In the genomic region with DNA sequence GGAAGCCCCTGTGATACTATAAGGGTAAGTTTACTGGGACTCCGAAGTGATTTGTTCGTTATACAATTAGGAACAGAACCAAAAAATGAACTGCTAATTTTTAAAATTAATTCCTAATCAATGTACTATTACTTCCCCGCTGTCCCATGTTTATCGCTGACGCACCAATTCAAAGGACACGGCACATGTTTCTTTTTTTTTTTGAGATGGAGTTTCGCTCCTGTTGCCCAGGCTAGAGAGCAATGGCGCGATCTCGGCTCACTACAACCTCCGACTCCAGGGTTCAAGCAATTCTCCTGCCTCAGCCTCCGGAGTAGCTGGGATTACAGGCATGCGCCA, we compare ENCODE assay signal across 1 cellular context.
A peak's percentile ranks its signal among the peaks of the same experiment; 100 is the strongest.
TF ChIP-seq lines count a peak whose summit lies in the region.

No MANE protein-coding gene starts in this region.

TF ChIP-seq in GM12878, 131 proteins besides CTCF, POLR2A, EP300 and RAD21:
- peak; percentile 91; the same call in 1 of the 2 replicates for TF ChIP-seq STAT1 (conservative IDR thresholded peaks at IDR 0.05)
- TF ChIP-seq CUX1 (IDR thresholded peaks at IDR 0.05; ENCODE audit: insufficient replicate concordance, low read depth, low read length): no peak
- no peak for TF ChIP-seq NFYA (IDR thresholded peaks at IDR 0.05; ENCODE audit: borderline replicate concordance, low read depth, low read length)
- TF ChIP-seq CHD4 (IDR thresholded peaks at IDR 0.05): peak; percentile 92; the same call in 1 of the 2 replicates
- no peak for TF ChIP-seq ZSCAN29 (IDR thresholded peaks at IDR 0.05)
- peak; percentile 99 for TF ChIP-seq MLLT1 (IDR thresholded peaks at IDR 0.05)
- no peak for TF ChIP-seq CREM (IDR thresholded peaks at IDR 0.05; ENCODE audit: low read depth)
- no peak for TF ChIP-seq JUND (IDR thresholded peaks at IDR 0.05; ENCODE audit: low read depth, low read length)
- no peak for TF ChIP-seq SUPT20H (IDR thresholded peaks at IDR 0.05; ENCODE audit: borderline replicate concordance, control insufficient read depth, low read depth, low read length)
- TF ChIP-seq ZBTB33 (IDR thresholded peaks at IDR 0.05): peak; percentile 95
- TF ChIP-seq, protein P1, sequence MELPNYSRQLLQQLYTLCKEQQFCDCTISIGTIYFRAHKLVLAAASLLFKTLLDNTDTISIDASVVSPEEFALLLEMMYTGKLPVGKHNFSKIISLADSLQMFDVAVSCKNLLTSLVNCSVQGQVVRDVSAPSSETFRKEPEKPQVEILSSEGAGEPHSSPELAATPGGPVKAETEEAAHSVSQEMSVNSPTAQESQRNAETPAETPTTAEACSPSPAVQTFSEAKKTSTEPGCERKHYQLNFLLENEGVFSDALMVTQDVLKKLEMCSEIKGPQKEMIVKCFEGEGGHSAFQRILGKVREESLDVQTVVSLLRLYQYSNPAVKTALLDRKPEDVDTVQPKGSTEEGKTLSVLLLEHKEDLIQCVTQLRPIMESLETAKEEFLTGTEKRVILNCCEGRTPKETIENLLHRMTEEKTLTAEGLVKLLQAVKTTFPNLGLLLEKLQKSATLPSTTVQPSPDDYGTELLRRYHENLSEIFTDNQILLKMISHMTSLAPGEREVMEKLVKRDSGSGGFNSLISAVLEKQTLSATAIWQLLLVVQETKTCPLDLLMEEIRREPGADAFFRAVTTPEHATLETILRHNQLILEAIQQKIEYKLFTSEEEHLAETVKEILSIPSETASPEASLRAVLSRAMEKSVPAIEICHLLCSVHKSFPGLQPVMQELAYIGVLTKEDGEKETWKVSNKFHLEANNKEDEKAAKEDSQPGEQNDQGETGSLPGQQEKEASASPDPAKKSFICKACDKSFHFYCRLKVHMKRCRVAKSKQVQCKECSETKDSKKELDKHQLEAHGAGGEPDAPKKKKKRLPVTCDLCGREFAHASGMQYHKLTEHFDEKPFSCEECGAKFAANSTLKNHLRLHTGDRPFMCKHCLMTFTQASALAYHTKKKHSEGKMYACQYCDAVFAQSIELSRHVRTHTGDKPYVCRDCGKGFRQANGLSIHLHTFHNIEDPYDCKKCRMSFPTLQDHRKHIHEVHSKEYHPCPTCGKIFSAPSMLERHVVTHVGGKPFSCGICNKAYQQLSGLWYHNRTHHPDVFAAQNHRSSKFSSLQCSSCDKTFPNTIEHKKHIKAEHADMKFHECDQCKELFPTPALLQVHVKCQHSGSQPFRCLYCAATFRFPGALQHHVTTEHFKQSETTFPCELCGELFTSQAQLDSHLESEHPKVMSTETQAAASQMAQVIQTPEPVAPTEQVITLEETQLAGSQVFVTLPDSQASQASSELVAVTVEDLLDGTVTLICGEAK (IDR thresholded peaks at IDR 0.05; ENCODE audit: borderline replicate concordance): no peak
- TF ChIP-seq GABPA (IDR thresholded peaks at IDR 0.05; ENCODE audit: low read depth): no peak
- no peak for TF ChIP-seq LARP7 (IDR thresholded peaks at IDR 0.05)
- TF ChIP-seq NBN (IDR thresholded peaks at IDR 0.05): peak; percentile 31; the same call in 1 of the 2 replicates
- TF ChIP-seq, protein P2, sequence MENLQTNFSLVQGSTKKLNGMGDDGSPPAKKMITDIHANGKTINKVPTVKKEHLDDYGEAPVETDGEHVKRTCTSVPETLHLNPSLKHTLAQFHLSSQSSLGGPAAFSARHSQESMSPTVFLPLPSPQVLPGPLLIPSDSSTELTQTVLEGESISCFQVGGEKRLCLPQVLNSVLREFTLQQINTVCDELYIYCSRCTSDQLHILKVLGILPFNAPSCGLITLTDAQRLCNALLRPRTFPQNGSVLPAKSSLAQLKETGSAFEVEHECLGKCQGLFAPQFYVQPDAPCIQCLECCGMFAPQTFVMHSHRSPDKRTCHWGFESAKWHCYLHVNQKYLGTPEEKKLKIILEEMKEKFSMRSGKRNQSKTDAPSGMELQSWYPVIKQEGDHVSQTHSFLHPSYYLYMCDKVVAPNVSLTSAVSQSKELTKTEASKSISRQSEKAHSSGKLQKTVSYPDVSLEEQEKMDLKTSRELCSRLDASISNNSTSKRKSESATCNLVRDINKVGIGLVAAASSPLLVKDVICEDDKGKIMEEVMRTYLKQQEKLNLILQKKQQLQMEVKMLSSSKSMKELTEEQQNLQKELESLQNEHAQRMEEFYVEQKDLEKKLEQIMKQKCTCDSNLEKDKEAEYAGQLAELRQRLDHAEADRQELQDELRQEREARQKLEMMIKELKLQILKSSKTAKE (IDR thresholded peaks at IDR 0.05; ENCODE audit: low read depth, poor library complexity, severe bottlenecking): peak; percentile 23
- peak; percentile 25; the same call in 1 of the 2 replicates for TF ChIP-seq PML (IDR thresholded peaks at IDR 0.05; ENCODE audit: low read length)
